In genomic region chr12:2509137-2509536, GRCh38 we compare ENCODE assay signal across 24 cellular contexts.
DNase-seq lines count a peak whose midpoint lies in the region; FAIRE-seq and TF ChIP-seq lines count a peak whose summit lies in the region.
"Had no signal": no experiment of that assay in that cellular context is flagged by ENCODE, and none has a peak within 500 bp of the region (broad histone marks: within the 10 kb centered on the region; RNA-seq: fewer than 3 reads in every experiment).

No MANE protein-coding gene starts in this region.

- no peak overlapping the region for H3K4me3 ChIP-seq in HEK293 (ENCODE audit: low read depth, low read length)
- no peak overlapping the region for H3K4me3 ChIP-seq in bronchial epithelial cell (ENCODE audit: low read depth, low read length)
- H3K4me3 ChIP-seq in Peyer's patch: no peak overlapping the region
- H3K4me3 ChIP-seq in stomach: no peak overlapping the region
- H3K4me3 ChIP-seq: BLaER1 treated with 17β-estradiol and CSF1 and Interleukin-3, amounts not matched to agents 10 nM and 100 nM had no signal

- H3K4me1 ChIP-seq in HEK293 (ENCODE audit: control insufficient read depth, insufficient read depth, low read length) (no peaks in the 10 kb centered on the region), Peyer's patch (peaks cover 0 to 4% (median 0%) of the 10 kb centered on the region in 4 donors), stomach (no peaks in the 10 kb centered on the region)
- H3K4me1 ChIP-seq: BLaER1 treated with 17β-estradiol and CSF1 and Interleukin-3, amounts not matched to agents 10 nM and 100 nM; Caco-2 had no signal

- TF ChIP-seq CTCF in HEK293 (tag by site-specific recombination; IDR thresholded peaks at IDR 0.05): no peak
- TF ChIP-seq CTCF in bronchial epithelial cell (IDR thresholded peaks at IDR 0.05; ENCODE audit: insufficient read depth, low read length, severe bottlenecking): no peak
- TF ChIP-seq CTCF in Peyer's patch (IDR thresholded peaks at IDR 0.05): no peak
- no peak for TF ChIP-seq CTCF in stomach (IDR thresholded peaks at IDR 0.05)

- TF ChIP-seq EP300 in stomach (IDR thresholded peaks at IDR 0.05): no peak

- H3K27me3 ChIP-seq in bronchial epithelial cell (ENCODE audit: control insufficient read depth, insufficient read depth, low read length) (no peaks in the 10 kb centered on the region), Peyer's patch (no peaks in the 10 kb centered on the region), stomach (no peaks in the 10 kb centered on the region)
- H3K27me3 ChIP-seq: BLaER1 treated with 17β-estradiol and CSF1 and Interleukin-3, amounts not matched to agents 10 nM and 100 nM had no signal

- intact Hi-C loops in stomach (cut with DNase I; ENCODE audit: low total_unique reads): no loop called here

- 83 to 90% (median 85%) methylated on average over 5 of the region's 5 CpGs for WGBS in stomach, 5 donors

- H3K36me3 ChIP-seq in HEK293 (ENCODE audit: control insufficient read depth in 2 of 2, insufficient read depth in 1 of 2, low read length in 2 of 2) (no peaks in the 10 kb centered on the region), bronchial epithelial cell (ENCODE audit: control insufficient read depth, insufficient read depth, low read length) (no peaks in the 10 kb centered on the region), Peyer's patch (no peaks in the 10 kb centered on the region), stomach (peaks cover 0 to 13% (median 0%) of the 10 kb centered on the region in 4 donors)
- H3K36me3 ChIP-seq: BLaER1 treated with 17β-estradiol and CSF1 and Interleukin-3, amounts not matched to agents 10 nM and 100 nM had no signal

- H3K9me3 ChIP-seq in HEK293 (ENCODE audit: control insufficient read depth, insufficient read depth, low read depth, low read length) (no peaks in the 10 kb centered on the region), Peyer's patch (no peaks in the 10 kb centered on the region), stomach (no peaks in the 10 kb centered on the region)
- H3K9me3 ChIP-seq: Caco-2 had no signal

- FAIRE-seq in bronchial epithelial cell (lab: Jason Lieb, UNC): peak; percentile 91
- FAIRE-seq: A204.1, D721Med, G401.6, GM12891, GM19239 had no signal

- CTCF ChIA-PET in HEK293 (lab: Yijun Ruan, JAX): interaction anchor here (0.5 kb wide), 1 partner anchor 19 kb away, joined by 3 read pairs; no protein-coding TSS in a partner anchor

- POLR2A ChIA-PET in HEK293 (lab: Yijun Ruan, JAX): no interaction called here

- TF ChIP-seq POLR2A in Peyer's patch (IDR thresholded peaks at IDR 0.05) (no peak), stomach (IDR thresholded peaks at IDR 0.05) (no peak)

- H3K27ac ChIP-seq in HEK293 (ENCODE audit: extremely low read depth, low read depth, low read length) (no peak overlapping the region), Peyer's patch (no peak overlapping the region), stomach (no peak overlapping the region)
- H3K27ac ChIP-seq: BLaER1 treated with 17β-estradiol and CSF1 and Interleukin-3, amounts not matched to agents 10 nM and 100 nM; C4-2B had no signal

- DNase-seq in EH (ENCODE audit: low read depth) (peak; percentile 31), bronchial epithelial cell (ENCODE audit: low read depth) (no peak), NCI-H748 (lab: John Stamatoyannopoulos, UW; ENCODE audit: unreplicated experiment) (no peak), NAMALWA (ENCODE audit: low spot score) (no peak), Peyer's patch (no peak), stomach (no peak)
- DNase-seq: 8988T; ACHN; AML-193; Caco-2; Calu3; CD4-positive, alpha-beta T cell; CD8-positive, alpha-beta T cell; DMS79 treated with DMSO at 0.1 percent for 48 hours; EL; GF-D8 had no signal

TF ChIP-seq in HEK293, 187 proteins besides CTCF, POLR2A, EP300 and RAD21:
- no peak for TF ChIP-seq ZNF707 (tag by site-specific recombination; IDR thresholded peaks at IDR 0.05)
- peak; percentile 75 for TF ChIP-seq ZNF600 (tag by site-specific recombination; IDR thresholded peaks at IDR 0.05)
- TF ChIP-seq ZNF585B (tag by site-specific recombination; IDR thresholded peaks at IDR 0.05): peak; percentile 12; the same call in 1 of the 2 replicates
- no peak for TF ChIP-seq ZNF488 (tag by site-specific recombination; IDR thresholded peaks at IDR 0.05)
